In the genomic region with DNA sequence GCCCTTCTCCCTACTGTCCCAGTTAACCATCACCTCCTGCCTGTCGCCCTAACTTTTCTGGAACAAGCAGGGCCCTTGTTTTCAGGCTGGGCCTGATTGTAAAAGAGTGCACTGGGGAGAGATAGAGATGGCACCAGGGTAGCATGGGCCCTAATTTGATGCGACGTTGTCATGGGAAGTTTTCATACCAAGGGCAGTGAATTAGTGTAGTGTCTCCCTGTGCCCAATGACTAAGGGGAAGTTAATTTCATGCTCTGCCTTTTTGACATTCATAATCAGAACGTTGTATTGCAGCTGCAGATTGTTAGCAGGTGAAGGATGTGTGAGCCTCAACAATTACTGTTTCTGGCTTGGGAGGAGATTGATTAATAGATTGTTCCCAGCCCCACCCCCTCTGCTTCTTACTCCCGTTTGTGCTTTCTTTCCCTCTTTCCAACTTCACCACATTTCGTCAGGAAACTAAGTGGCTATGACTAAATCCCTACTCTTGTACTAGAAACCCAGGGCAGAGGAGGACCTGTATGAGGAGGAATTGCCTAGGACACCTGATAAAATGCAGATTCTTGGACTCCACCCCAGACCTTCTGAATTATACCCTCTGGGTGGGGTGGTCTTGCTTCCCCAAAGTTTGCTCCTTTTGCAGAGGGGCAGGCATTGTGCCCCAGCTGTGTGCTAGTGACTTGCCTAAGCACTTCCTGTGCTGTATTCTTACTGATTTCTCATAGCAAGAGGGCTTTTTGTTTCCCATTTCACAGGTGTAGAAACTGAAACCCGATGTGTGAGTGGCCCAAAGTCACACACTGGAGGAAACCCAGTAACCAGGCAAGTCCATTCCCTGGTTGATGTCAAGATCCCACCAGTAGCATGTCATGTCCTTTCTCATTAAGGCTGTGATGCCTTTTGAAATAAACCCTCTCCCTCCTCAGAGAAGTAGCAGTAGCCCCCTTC, we compare ENCODE assay signal across 1 cellular context.
TF ChIP-seq lines count a peak whose summit lies in the region.

No MANE protein-coding gene starts in this region.

TF ChIP-seq in HepG2, 621 proteins besides CTCF, POLR2A, EP300 and RAD21 (continued from another document):
- TF ChIP-seq, protein P1, sequence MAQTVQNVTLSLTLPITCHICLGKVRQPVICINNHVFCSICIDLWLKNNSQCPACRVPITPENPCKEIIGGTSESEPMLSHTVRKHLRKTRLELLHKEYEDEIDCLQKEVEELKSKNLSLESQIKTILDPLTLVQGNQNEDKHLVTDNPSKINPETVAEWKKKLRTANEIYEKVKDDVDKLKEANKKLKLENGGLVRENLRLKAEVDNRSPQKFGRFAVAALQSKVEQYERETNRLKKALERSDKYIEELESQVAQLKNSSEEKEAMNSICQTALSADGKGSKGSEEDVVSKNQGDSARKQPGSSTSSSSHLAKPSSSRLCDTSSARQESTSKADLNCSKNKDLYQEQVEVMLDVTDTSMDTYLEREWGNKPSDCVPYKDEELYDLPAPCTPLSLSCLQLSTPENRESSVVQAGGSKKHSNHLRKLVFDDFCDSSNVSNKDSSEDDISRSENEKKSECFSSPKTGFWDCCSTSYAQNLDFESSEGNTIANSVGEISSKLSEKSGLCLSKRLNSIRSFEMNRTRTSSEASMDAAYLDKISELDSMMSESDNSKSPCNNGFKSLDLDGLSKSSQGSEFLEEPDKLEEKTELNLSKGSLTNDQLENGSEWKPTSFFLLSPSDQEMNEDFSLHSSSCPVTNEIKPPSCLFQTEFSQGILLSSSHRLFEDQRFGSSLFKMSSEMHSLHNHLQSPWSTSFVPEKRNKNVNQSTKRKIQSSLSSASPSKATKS (CRISPR knock-in tag; IDR thresholded peaks at IDR 0.05) = no peak
- no peak for TF ChIP-seq TAF1 (CRISPR knock-in tag; IDR thresholded peaks at IDR 0.05)
